ENCODE assay signal across 16 cellular contexts in genomic region chr3:106114848-106115247, GRCh38.
DNase-seq lines count a peak whose midpoint lies in the region; ATAC-seq, FAIRE-seq and TF ChIP-seq lines count a peak whose summit lies in the region.
"Had no signal": no experiment of that assay in that cellular context is flagged by ENCODE, and none has a peak within 500 bp of the region (broad histone marks: within the 10 kb centered on the region; RNA-seq: fewer than 3 reads in every experiment).

No MANE protein-coding gene starts in this region.

- no peak overlapping the region for H3K4me3 ChIP-seq in RWPE2 (ENCODE audit: severe bottlenecking)
- H3K4me3 ChIP-seq in bronchial epithelial cell (ENCODE audit: low read depth, low read length) = no peak overlapping the region
- H3K4me3 ChIP-seq in keratinocyte (ENCODE audit: control insufficient read depth in 2 of 3, extremely low read depth in 1 of 3, insufficient read depth in 2 of 3, low read depth in 1 of 3, low read length in 3 of 3) = no peak overlapping the region
- H3K4me3 ChIP-seq: adrenal gland, lung, prostate gland had no signal

- FAIRE-seq in bronchial epithelial cell (lab: Jason Lieb, UNC) (no peak), keratinocyte (lab: Jason Lieb, UNC) (no peak)
- FAIRE-seq: small intestine had no signal

- H3K4me1 ChIP-seq in RWPE2 (ENCODE audit: insufficient read depth, poor library complexity, severe bottlenecking) = peaks cover 20% of the 10 kb centered on the region
- H3K4me1 ChIP-seq in keratinocyte (ENCODE audit: control insufficient read depth, extremely low read depth, insufficient read depth, low read length) = peaks cover 16% of the 10 kb centered on the region
- H3K4me1 ChIP-seq: prostate gland had no signal

- peak; percentile 45; the same call in 1 of the 3 replicates for ATAC-seq in RWPE2 (ENCODE audit: low read depth)
- ATAC-seq in HG03432 (IDR thresholded peaks at IDR 0.05; ENCODE audit: unreplicated experiment) = no peak
- ATAC-seq: natural killer cell, T-helper 17 cell had no signal

- DNase-seq in GM03348 (ENCODE audit: low spot score) (peak; percentile 26), RWPE2 (ENCODE audit: low spot score) (no peak), bronchial epithelial cell (ENCODE audit: low read depth) (peak; percentile 38), keratinocyte (ENCODE audit: low read depth, low spot score) (no peak), NCI-H1436 (lab: John Stamatoyannopoulos, UW) (no peak), NCI-H748 treated with DMSO at 0.1 percent for 48 hours (lab: John Stamatoyannopoulos, UW) (no peak)
- DNase-seq in activated naive CD4-positive, alpha-beta T cell treated with Interleukin-2 at 50 U/mL for 16 hours = no peak
- DNase-seq: activated CD4-positive, CD25-positive, alpha-beta regulatory T cell treated with anti-CD3 and anti-CD28 coated beads, Interleukin-2, amount 50 U/mL, for 72 hours; adrenal gland; head of caudate nucleus; natural killer cell; small intestine; T-helper 17 cell had no signal

- no peak overlapping the region for H3K4me2 ChIP-seq in keratinocyte (ENCODE audit: control insufficient read depth, extremely low read depth, insufficient read depth, low read depth, low read length)

- no peak overlapping the region for H3K9ac ChIP-seq in keratinocyte (ENCODE audit: control insufficient read depth, extremely low read depth, insufficient read depth, low read length)

- no peaks in the 10 kb centered on the region for H3K79me2 ChIP-seq in keratinocyte (ENCODE audit: control insufficient read depth, insufficient read depth, low read length)

- no peaks in the 10 kb centered on the region for H3K9me1 ChIP-seq in keratinocyte (ENCODE audit: control insufficient read depth, extremely low read depth, insufficient read depth, low read length)

- no peaks in the 10 kb centered on the region for H3K36me3 ChIP-seq in RWPE2 (ENCODE audit: low read depth)
- no peaks in the 10 kb centered on the region for H3K36me3 ChIP-seq in bronchial epithelial cell (ENCODE audit: control insufficient read depth, insufficient read depth, low read length)
- no peaks in the 10 kb centered on the region for H3K36me3 ChIP-seq in keratinocyte (ENCODE audit: control insufficient read depth in 2 of 2, extremely low read depth in 1 of 2, insufficient read depth in 2 of 2, low read length in 2 of 2)
- H3K36me3 ChIP-seq: adrenal gland, prostate gland had no signal

- no peaks in the 10 kb centered on the region for H4K20me1 ChIP-seq in keratinocyte (ENCODE audit: control insufficient read depth, extremely low read depth, insufficient read depth, low read length)

- H3K27ac ChIP-seq in RWPE2 (ENCODE audit: poor library complexity, severe bottlenecking) = no peak overlapping the region
- peak overlapping the region; percentile 24 for H3K27ac ChIP-seq in keratinocyte (ENCODE audit: control insufficient read depth, insufficient read depth, low read length)
- H3K27ac ChIP-seq: adrenal gland, prostate gland had no signal

- no peaks in the 10 kb centered on the region for H3K9me3 ChIP-seq in RWPE2 (ENCODE audit: severe bottlenecking)
- no peaks in the 10 kb centered on the region for H3K9me3 ChIP-seq in keratinocyte (ENCODE audit: control insufficient read depth, low read depth, low read length)
- H3K9me3 ChIP-seq: adrenal gland, prostate gland had no signal

- H3K27me3 ChIP-seq in RWPE2 (ENCODE audit: insufficient read depth, poor library complexity, severe bottlenecking) = no peaks in the 10 kb centered on the region
- H3K27me3 ChIP-seq in bronchial epithelial cell (ENCODE audit: control insufficient read depth, insufficient read depth, low read length) = no peaks in the 10 kb centered on the region
- no peaks in the 10 kb centered on the region for H3K27me3 ChIP-seq in keratinocyte (ENCODE audit: control insufficient read depth, extremely low read depth, insufficient read depth, low read length)
- H3K27me3 ChIP-seq: adrenal gland had no signal

- dilution Hi-C loops in keratinocyte (cut with MboI; ENCODE audit: extremely low pct_ligation_motif_present, low sequenced_read_pairs) = no loop called here

- TF ChIP-seq CTCF in RWPE2 (IDR thresholded peaks at IDR 0.05; ENCODE audit: poor library complexity, severe bottlenecking) (no peak), bronchial epithelial cell (IDR thresholded peaks at IDR 0.05; ENCODE audit: insufficient read depth, low read length, severe bottlenecking) (no peak), keratinocyte (optimal IDR thresholded peaks at IDR 0.05 in 1 of 3, IDR thresholded peaks at IDR 0.05 in 1 of 3, conservative IDR thresholded peaks at IDR 0.05 in 1 of 3; ENCODE audit: extremely low read depth in 1 of 3, insufficient read depth in 2 of 3, low read length in 3 of 3) (no peak)

- no peak overlapping the region for H2AFZ ChIP-seq in keratinocyte (ENCODE audit: control insufficient read depth, low read length)

Comparison
In these comparisons a context has a peak if more than half of its experiments do, and no peak if none do; other contexts are left out.
1. DNase-seq: peak in GM03348 (single experiment) and bronchial epithelial cell (single experiment); none in RWPE2 (single experiment), keratinocyte (single experiment), activated naive CD4-positive, alpha-beta T cell treated with Interleukin-2 at 50 U/mL for 16 hours (single experiment), NCI-H1436 (single experiment) and NCI-H748 treated with DMSO at 0.1 percent for 48 hours (single experiment).